21 cellular contexts compared by ENCODE assay signal in the genomic region with DNA sequence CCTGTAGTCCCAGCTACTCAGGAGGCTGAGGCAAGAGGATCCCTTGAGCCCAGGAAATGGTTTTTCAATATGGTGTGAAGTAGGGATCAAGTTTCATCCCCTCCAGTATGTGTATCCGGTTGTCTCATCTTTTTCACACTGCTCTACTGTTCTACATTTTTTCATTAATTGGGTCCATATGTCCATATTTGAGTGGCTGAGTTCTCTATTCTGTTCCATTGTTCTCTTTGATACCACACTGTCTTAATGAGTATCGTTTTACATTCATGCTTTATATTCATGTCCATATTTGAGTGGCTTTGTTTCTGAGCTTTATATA. TPM values are rescaled to one million over a fixed set of nuclear protein-coding genes. Genes with fewer than 3 reads are reported as not detected.
DNase-seq lines count a peak whose midpoint lies in the region; ATAC-seq and TF ChIP-seq lines count a peak whose summit lies in the region.
"Had no signal": no experiment of that assay in that cellular context is flagged by ENCODE, and none has a peak within 500 bp of the region (broad histone marks: within the 10 kb centered on the region; RNA-seq: fewer than 3 reads in every experiment).

No MANE protein-coding gene starts in this region.

- H3K27me3 Mint-ChIP-seq in activated T-cell treated with anti-CD3 and anti-CD28 coated beads, Interleukin-2, amount 50 U/mL, for 24 hours = no peaks in the 10 kb centered on the region
- H3K27me3 Mint-ChIP-seq: activated CD4-positive, alpha-beta memory T cell treated with anti-CD3 and anti-CD28 coated beads for 36 hours had no signal

- H3K27ac ChIP-seq in gastrocnemius medialis = peak overlapping the region in 3 of 4 donors; percentile 14 to 66 (median 33)
- no peak overlapping the region for H3K27ac ChIP-seq in esophagus muscularis mucosa (replicated peaks in 1 of 4)
- H3K27ac ChIP-seq: BLaER1 treated with 17β-estradiol and CSF1 and Interleukin-3, amounts not matched to agents 10 nM and 100 nM; KMS-11; right lobe of liver; SJSA1 had no signal

- TF ChIP-seq POLR2A in gastrocnemius medialis (IDR thresholded peaks at IDR 0.05) (no peak), esophagus muscularis mucosa (IDR thresholded peaks at IDR 0.05; ENCODE audit: low read depth) (no peak)

- H3K27me3 ChIP-seq in gastrocnemius medialis = no peaks in the 10 kb centered on the region
- H3K27me3 ChIP-seq in esophagus muscularis mucosa = no peaks in the 10 kb centered on the region
- H3K27me3 ChIP-seq: BLaER1 treated with 17β-estradiol and CSF1 and Interleukin-3, amounts not matched to agents 10 nM and 100 nM; right lobe of liver; SJSA1 had no signal

- intact Hi-C loops in gastrocnemius medialis (cut with DNase I; ENCODE audit: low total_unique reads) (no loop called here), esophagus muscularis mucosa (cut with DNase I) (no loop called here)

- in situ Hi-C loops in gastrocnemius medialis (cut with MboI; ENCODE audit: low sequenced_read_pairs in 4 of 4) = no loop called here

- H3K36me3 ChIP-seq in gastrocnemius medialis = peaks cover 0 to 29% of the 10 kb centered on the region in 2 donors
- peaks cover 0 to 39% (median 16%) of the 10 kb centered on the region in 4 donors for H3K36me3 ChIP-seq in esophagus muscularis mucosa

- 92% methylated on average over 2 of the region's 2 CpGs for WGBS in esophagus muscularis mucosa

- H3K4me1 ChIP-seq in gastrocnemius medialis (peaks cover 15 to 29% of the 10 kb centered on the region in 2 donors), esophagus muscularis mucosa (peaks cover 7 to 27% (median 12%) of the 10 kb centered on the region in 4 donors)
- H3K4me1 ChIP-seq: right lobe of liver had no signal

- H3K4me1 Mint-ChIP-seq in activated T-cell treated with anti-CD3 and anti-CD28 coated beads, Interleukin-2, amount 50 U/mL, for 24 hours (ENCODE audit: low read depth) = peaks cover 40% of the 10 kb centered on the region

- H3K9me3 Mint-ChIP-seq in activated T-cell treated with anti-CD3 and anti-CD28 coated beads, Interleukin-2, amount 50 U/mL, for 24 hours = no peaks in the 10 kb centered on the region
- H3K9me3 Mint-ChIP-seq: activated CD4-positive, alpha-beta memory T cell treated with anti-CD3 and anti-CD28 coated beads for 36 hours had no signal

- TF ChIP-seq CTCF in gastrocnemius medialis (IDR thresholded peaks at IDR 0.05 in 4 of 5, conservative IDR thresholded peaks at IDR 0.05 in 1 of 5) = no peak
- no peak for TF ChIP-seq CTCF in esophagus muscularis mucosa (IDR thresholded peaks at IDR 0.05)

- no peak overlapping the region for H3K4me3 ChIP-seq in gastrocnemius medialis
- H3K4me3 ChIP-seq in esophagus muscularis mucosa = no peak overlapping the region
- H3K4me3 ChIP-seq: BLaER1 treated with 17β-estradiol and CSF1 and Interleukin-3, amounts not matched to agents 10 nM and 100 nM; right lobe of liver; SJSA1 had no signal

- ATAC-seq in SK-N-SH treated with all-trans-retinoic acid at 6 μM for 48 hours (peak; percentile 71), gastrocnemius medialis (no peak)
- ATAC-seq: PC-3 had no signal

- no peak overlapping the region for H3K4me3 Mint-ChIP-seq in activated T-cell treated with anti-CD3 and anti-CD28 coated beads, Interleukin-2, amount 50 U/mL, for 24 hours
- H3K4me3 Mint-ChIP-seq: activated CD4-positive, alpha-beta memory T cell treated with anti-CD3 and anti-CD28 coated beads for 36 hours had no signal

- H3K36me3 Mint-ChIP-seq in activated T-cell treated with anti-CD3 and anti-CD28 coated beads, Interleukin-2, amount 50 U/mL, for 24 hours (ENCODE audit: low read depth) = peaks cover 66% of the 10 kb centered on the region

- DNase-seq in NCI-H1436 treated with DMSO at 0.1 percent for 48 hours (lab: John Stamatoyannopoulos, UW) = peak; percentile 0
- no peak for DNase-seq in NCI-H1436 (lab: John Stamatoyannopoulos, UW)
- peak; percentile 94 for DNase-seq in NCI-H2029 treated with DMSO at 0.1 percent for 48 hours (lab: John Stamatoyannopoulos, UW)
- DNase-seq in gastrocnemius medialis = no peak
- DNase-seq in activated T-cell treated with anti-CD3 and anti-CD28 coated beads, Interleukin-2, amount 50 U/mL, for 24 hours = no peak
- DNase-seq in Kasumi-1 (lab: John Stamatoyannopoulos, UW) = no peak
- DNase-seq in esophagus muscularis mucosa (ENCODE audit: extremely low spot score) = no peak
- DNase-seq: activated CD4-positive, alpha-beta memory T cell treated with anti-CD3 and anti-CD28 coated beads for 36 hours; activated CD4-positive, CD25-positive, alpha-beta regulatory T cell; activated naive CD4-positive, alpha-beta T cell treated with Interleukin-2 at 50 U/mL for 16 hours; amniotic stem cell; GOT3; NCI-H187 treated with DMSO at 0.1 percent for 48 hours; right lobe of liver; stimulated activated CD4-positive, alpha-beta T cell treated with anti-CD3 and anti-CD28 coated beads, Interleukin-15, amount 100 ng/mL, for 24 hours; T1000 had no signal

- H3K27ac Mint-ChIP-seq in activated T-cell treated with anti-CD3 and anti-CD28 coated beads, Interleukin-2, amount 50 U/mL, for 24 hours = no peak overlapping the region
- H3K27ac Mint-ChIP-seq: activated CD4-positive, alpha-beta memory T cell treated with anti-CD3 and anti-CD28 coated beads for 36 hours had no signal

- TF ChIP-seq EP300 in esophagus muscularis mucosa (IDR thresholded peaks at IDR 0.05) = no peak

- H3K9me3 ChIP-seq in gastrocnemius medialis = no peaks in the 10 kb centered on the region
- H3K9me3 ChIP-seq in esophagus muscularis mucosa = no peaks in the 10 kb centered on the region
- H3K9me3 ChIP-seq: right lobe of liver, SJSA1 had no signal

TF ChIP-seq in SK-N-SH treated with all-trans-retinoic acid at 6 μM for 48 hours, 23 proteins besides CTCF, POLR2A, EP300 and RAD21 (continues in another document):
- TF ChIP-seq CSDC2 (CRISPR knock-in tag; IDR thresholded peaks at IDR 0.05) (no peak), ESRRG (CRISPR knock-in tag; IDR thresholded peaks at IDR 0.05) (no peak), OSR1 (CRISPR knock-in tag; IDR thresholded peaks at IDR 0.05) (no peak), GLIS3 (CRISPR knock-in tag; IDR thresholded peaks at IDR 0.05) (no peak), ISL1 (CRISPR knock-in tag; IDR thresholded peaks at IDR 0.05) (no peak), ZFP30 (CRISPR knock-in tag; IDR thresholded peaks at IDR 0.05) (no peak), ZNF70 (CRISPR knock-in tag; IDR thresholded peaks at IDR 0.05) (no peak)
- TF ChIP-seq, protein P1, sequence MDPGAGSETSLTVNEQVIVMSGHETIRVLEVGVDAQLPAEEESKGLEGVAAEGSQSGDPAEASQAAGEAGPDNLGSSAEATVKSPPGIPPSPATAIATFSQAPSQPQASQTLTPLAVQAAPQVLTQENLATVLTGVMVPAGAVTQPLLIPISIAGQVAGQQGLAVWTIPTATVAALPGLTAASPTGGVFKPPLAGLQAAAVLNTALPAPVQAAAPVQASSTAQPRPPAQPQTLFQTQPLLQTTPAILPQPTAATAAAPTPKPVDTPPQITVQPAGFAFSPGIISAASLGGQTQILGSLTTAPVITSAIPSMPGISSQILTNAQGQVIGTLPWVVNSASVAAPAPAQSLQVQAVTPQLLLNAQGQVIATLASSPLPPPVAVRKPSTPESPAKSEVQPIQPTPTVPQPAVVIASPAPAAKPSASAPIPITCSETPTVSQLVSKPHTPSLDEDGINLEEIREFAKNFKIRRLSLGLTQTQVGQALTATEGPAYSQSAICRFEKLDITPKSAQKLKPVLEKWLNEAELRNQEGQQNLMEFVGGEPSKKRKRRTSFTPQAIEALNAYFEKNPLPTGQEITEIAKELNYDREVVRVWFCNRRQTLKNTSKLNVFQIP (CRISPR knock-in tag; IDR thresholded peaks at IDR 0.05; ENCODE audit: borderline replicate concordance, low read depth) = no peak
- TF ChIP-seq, protein P2, sequence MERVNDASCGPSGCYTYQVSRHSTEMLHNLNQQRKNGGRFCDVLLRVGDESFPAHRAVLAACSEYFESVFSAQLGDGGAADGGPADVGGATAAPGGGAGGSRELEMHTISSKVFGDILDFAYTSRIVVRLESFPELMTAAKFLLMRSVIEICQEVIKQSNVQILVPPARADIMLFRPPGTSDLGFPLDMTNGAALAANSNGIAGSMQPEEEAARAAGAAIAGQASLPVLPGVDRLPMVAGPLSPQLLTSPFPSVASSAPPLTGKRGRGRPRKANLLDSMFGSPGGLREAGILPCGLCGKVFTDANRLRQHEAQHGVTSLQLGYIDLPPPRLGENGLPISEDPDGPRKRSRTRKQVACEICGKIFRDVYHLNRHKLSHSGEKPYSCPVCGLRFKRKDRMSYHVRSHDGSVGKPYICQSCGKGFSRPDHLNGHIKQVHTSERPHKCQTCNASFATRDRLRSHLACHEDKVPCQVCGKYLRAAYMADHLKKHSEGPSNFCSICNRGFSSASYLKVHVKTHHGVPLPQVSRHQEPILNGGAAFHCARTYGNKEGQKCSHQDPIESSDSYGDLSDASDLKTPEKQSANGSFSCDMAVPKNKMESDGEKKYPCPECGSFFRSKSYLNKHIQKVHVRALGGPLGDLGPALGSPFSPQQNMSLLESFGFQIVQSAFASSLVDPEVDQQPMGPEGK (CRISPR knock-in tag; IDR thresholded peaks at IDR 0.05; ENCODE audit: borderline replicate concordance) = no peak
- TF ChIP-seq, protein P3, sequence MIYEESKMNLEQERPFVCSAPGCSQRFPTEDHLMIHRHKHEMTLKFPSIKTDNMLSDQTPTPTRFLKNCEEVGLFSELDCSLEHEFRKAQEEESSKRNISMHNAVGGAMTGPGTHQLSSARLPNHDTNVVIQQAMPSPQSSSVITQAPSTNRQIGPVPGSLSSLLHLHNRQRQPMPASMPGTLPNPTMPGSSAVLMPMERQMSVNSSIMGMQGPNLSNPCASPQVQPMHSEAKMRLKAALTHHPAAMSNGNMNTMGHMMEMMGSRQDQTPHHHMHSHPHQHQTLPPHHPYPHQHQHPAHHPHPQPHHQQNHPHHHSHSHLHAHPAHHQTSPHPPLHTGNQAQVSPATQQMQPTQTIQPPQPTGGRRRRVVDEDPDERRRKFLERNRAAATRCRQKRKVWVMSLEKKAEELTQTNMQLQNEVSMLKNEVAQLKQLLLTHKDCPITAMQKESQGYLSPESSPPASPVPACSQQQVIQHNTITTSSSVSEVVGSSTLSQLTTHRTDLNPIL (CRISPR knock-in tag; IDR thresholded peaks at IDR 0.05; ENCODE audit: low read depth) = no peak
- TF ChIP-seq, protein P4, sequence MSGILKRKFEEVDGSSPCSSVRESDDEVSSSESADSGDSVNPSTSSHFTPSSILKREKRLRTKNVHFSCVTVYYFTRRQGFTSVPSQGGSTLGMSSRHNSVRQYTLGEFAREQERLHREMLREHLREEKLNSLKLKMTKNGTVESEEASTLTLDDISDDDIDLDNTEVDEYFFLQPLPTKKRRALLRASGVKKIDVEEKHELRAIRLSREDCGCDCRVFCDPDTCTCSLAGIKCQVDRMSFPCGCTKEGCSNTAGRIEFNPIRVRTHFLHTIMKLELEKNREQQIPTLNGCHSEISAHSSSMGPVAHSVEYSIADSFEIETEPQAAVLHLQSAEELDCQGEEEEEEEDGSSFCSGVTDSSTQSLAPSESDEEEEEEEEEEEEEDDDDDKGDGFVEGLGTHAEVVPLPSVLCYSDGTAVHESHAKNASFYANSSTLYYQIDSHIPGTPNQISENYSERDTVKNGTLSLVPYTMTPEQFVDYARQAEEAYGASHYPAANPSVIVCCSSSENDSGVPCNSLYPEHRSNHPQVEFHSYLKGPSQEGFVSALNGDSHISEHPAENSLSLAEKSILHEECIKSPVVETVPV (CRISPR knock-in tag; IDR thresholded peaks at IDR 0.05) = no peak

RNA-seq across cellular contexts. Expression of a gene that starts 12.9 kb away (rescaled TPM):
- total RNA-seq in gastrocnemius medialis (100 to 1,000 TPM; 233 to 357 (median 269) TPM), esophagus muscularis mucosa (10 to 100 TPM; 67.8 to 99.5 (median 85.1) TPM)

Comparison
In these comparisons a context has a peak if more than half of its experiments do, and no peak if none do; other contexts are left out.
1. DNase-seq: peak in NCI-H1436 treated with DMSO at 0.1 percent for 48 hours (single experiment) and NCI-H2029 treated with DMSO at 0.1 percent for 48 hours (single experiment); none in NCI-H1436 (single experiment), gastrocnemius medialis (0 of 2), activated T-cell treated with anti-CD3 and anti-CD28 coated beads, Interleukin-2, amount 50 U/mL, for 24 hours (single experiment), Kasumi-1 (0 of 2) and esophagus muscularis mucosa (single experiment).
2. H3K27ac ChIP-seq: peak in gastrocnemius medialis (3 of 4); none in esophagus muscularis mucosa (0 of 4).